Comparison of ENCODE assay signal across 1 cellular context in the genomic region with DNA sequence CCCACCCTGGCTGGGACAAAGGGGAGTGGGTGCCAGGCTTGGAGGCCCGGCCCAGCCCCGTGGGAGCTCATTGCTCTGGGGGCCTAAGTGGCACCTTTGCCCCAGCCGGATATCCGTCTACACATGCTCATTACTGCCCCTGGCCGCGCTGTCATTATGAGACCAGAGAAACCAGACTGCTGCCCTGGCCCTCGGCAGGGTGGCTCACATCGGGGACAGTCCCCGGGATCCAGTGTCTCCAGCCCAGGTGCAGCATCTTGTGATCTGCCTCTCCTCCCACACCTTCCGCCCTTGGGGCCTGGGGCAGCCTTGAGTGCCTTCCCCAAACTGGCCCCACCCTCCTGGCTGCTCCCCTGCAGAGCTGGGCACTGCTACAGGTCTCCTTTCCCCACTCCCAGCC.
TF ChIP-seq lines count a peak whose summit lies in the region.

No MANE protein-coding gene starts in this region.

TF ChIP-seq in GM12878, 131 proteins besides CTCF, POLR2A, EP300 and RAD21 (continued from another document):
- TF ChIP-seq, protein P1, sequence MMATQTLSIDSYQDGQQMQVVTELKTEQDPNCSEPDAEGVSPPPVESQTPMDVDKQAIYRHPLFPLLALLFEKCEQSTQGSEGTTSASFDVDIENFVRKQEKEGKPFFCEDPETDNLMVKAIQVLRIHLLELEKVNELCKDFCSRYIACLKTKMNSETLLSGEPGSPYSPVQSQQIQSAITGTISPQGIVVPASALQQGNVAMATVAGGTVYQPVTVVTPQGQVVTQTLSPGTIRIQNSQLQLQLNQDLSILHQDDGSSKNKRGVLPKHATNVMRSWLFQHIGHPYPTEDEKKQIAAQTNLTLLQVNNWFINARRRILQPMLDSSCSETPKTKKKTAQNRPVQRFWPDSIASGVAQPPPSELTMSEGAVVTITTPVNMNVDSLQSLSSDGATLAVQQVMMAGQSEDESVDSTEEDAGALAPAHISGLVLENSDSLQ (IDR thresholded peaks at IDR 0.05): 0 out of 2 replicates have a peak, but pooled peaks have one; percentile 20
- no peak for TF ChIP-seq TARDBP (IDR thresholded peaks at IDR 0.05; ENCODE audit: borderline replicate concordance)
- TF ChIP-seq STAT1 (conservative IDR thresholded peaks at IDR 0.05): no peak
- 0 out of 2 replicates have a peak, but pooled peaks have one; percentile 48 for TF ChIP-seq ASH2L (IDR thresholded peaks at IDR 0.05; ENCODE audit: borderline replicate concordance, low read depth)
- TF ChIP-seq TAF1 (IDR thresholded peaks at IDR 0.05; ENCODE audit: borderline replicate concordance, low read depth, low read length): no peak
- TF ChIP-seq EED (IDR thresholded peaks at IDR 0.05; ENCODE audit: low read depth): 0 out of 2 replicates have a peak, but pooled peaks have one; percentile 11
- no peak for TF ChIP-seq MXI1 (IDR thresholded peaks at IDR 0.05; ENCODE audit: low read depth, low read length)
- TF ChIP-seq PML (IDR thresholded peaks at IDR 0.05; ENCODE audit: low read length): no peak
- TF ChIP-seq NFIC (IDR thresholded peaks at IDR 0.05; ENCODE audit: low read depth, low read length): no peak
- TF ChIP-seq STAT3 (IDR thresholded peaks at IDR 0.05; ENCODE audit: low read depth, low read length): no peak
- TF ChIP-seq MTA3 (IDR thresholded peaks at IDR 0.05; ENCODE audit: borderline replicate concordance, low read length): no peak
- no peak for TF ChIP-seq NR2C2 (IDR thresholded peaks at IDR 0.05; ENCODE audit: borderline replicate concordance, control insufficient read depth, insufficient read length, low read depth)
- TF ChIP-seq NBN (IDR thresholded peaks at IDR 0.05): peak; percentile 42; the same call in 1 of the 2 replicates
- TF ChIP-seq MEF2A (IDR thresholded peaks at IDR 0.05; ENCODE audit: insufficient read depth, low read depth, low read length): no peak
- TF ChIP-seq, protein P2, sequence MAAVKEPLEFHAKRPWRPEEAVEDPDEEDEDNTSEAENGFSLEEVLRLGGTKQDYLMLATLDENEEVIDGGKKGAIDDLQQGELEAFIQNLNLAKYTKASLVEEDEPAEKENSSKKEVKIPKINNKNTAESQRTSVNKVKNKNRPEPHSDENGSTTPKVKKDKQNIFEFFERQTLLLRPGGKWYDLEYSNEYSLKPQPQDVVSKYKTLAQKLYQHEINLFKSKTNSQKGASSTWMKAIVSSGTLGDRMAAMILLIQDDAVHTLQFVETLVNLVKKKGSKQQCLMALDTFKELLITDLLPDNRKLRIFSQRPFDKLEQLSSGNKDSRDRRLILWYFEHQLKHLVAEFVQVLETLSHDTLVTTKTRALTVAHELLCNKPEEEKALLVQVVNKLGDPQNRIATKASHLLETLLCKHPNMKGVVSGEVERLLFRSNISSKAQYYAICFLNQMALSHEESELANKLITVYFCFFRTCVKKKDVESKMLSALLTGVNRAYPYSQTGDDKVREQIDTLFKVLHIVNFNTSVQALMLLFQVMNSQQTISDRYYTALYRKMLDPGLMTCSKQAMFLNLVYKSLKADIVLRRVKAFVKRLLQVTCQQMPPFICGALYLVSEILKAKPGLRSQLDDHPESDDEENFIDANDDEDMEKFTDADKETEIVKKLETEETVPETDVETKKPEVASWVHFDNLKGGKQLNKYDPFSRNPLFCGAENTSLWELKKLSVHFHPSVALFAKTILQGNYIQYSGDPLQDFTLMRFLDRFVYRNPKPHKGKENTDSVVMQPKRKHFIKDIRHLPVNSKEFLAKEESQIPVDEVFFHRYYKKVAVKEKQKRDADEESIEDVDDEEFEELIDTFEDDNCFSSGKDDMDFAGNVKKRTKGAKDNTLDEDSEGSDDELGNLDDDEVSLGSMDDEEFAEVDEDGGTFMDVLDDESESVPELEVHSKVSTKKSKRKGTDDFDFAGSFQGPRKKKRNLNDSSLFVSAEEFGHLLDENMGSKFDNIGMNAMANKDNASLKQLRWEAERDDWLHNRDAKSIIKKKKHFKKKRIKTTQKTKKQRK (IDR thresholded peaks at IDR 0.05; ENCODE audit: low read depth, low read length): no peak
- TF ChIP-seq NR2F1 (conservative IDR thresholded peaks at IDR 0.05): peak; percentile 36; the same call in 1 of the 2 replicates
- no peak for TF ChIP-seq ZNF622 (IDR thresholded peaks at IDR 0.05)
- no peak for TF ChIP-seq CBFB (IDR thresholded peaks at IDR 0.05; ENCODE audit: low read depth)
- no peak for TF ChIP-seq NRF1 (conservative IDR thresholded peaks at IDR 0.05; ENCODE audit: low read depth, low read length)
